ENCODE assay signal across 1 cellular context in the genomic region with DNA sequence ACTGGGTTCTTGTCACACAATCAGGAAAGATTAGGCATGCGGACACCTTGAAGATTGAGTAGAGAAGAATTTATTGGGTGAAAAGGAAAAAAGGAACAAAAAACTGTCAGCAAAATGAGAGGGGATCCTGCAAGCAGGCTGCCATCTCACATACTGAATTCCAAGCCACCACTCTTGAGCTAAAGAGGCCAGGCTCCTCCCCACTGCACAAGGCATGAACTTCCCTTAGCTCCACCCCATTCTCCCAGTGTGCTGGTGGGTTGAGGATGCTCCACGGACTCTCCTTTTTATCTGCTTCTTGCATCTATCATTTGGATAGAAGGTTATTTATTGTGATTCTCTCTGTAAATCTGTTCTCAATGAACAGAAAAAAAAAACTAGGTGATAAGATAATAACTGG.
TF ChIP-seq lines count a peak whose summit lies in the region.

No MANE protein-coding gene starts in this region.

TF ChIP-seq in H1, 55 proteins besides CTCF, POLR2A, EP300 and RAD21 (continued from another document):
- TF ChIP-seq SP4 (IDR thresholded peaks at IDR 0.05; ENCODE audit: low read length) (no peak), RFX5 (IDR thresholded peaks at IDR 0.05; ENCODE audit: borderline replicate concordance, low read depth, low read length) (no peak), HDAC2 (IDR thresholded peaks at IDR 0.05; ENCODE audit: borderline replicate concordance in 1 of 2, low read depth in 2 of 2, low read length in 2 of 2) (no peak), CEBPB (IDR thresholded peaks at IDR 0.05; ENCODE audit: low read depth, low read length) (no peak), SUZ12 (IDR thresholded peaks at IDR 0.05; ENCODE audit: low read length) (no peak), TBP (IDR thresholded peaks at IDR 0.05; ENCODE audit: low read depth, low read length) (no peak), NRF1 (IDR thresholded peaks at IDR 0.05; ENCODE audit: low read depth, low read length) (no peak), RNF2 (IDR thresholded peaks at IDR 0.05; ENCODE audit: borderline replicate concordance, low read depth, low read length, missing control alignments, poor library complexity, severe bottlenecking) (no peak), BCL11A (IDR thresholded peaks at IDR 0.05; ENCODE audit: low read depth in 2 of 2, low read length in 2 of 2) (no peak), JUND (IDR thresholded peaks at IDR 0.05; ENCODE audit: low read length) (no peak), GABPA (IDR thresholded peaks at IDR 0.05; ENCODE audit: borderline replicate concordance, insufficient read depth, low read length) (no peak), RBBP5 (IDR thresholded peaks at IDR 0.05; ENCODE audit: borderline replicate concordance, low read depth, low read length) (no peak), PHF8 (conservative IDR thresholded peaks at IDR 0.05; ENCODE audit: low read depth, low read length) (no peak), SIN3A (conservative IDR thresholded peaks at IDR 0.05 in 1 of 2, IDR thresholded peaks at IDR 0.05 in 1 of 2; ENCODE audit: low read depth in 1 of 2, low read length in 2 of 2) (no peak), TEAD4 (IDR thresholded peaks at IDR 0.05; ENCODE audit: low read depth, low read length) (no peak)
- TF ChIP-seq, protein P1, sequence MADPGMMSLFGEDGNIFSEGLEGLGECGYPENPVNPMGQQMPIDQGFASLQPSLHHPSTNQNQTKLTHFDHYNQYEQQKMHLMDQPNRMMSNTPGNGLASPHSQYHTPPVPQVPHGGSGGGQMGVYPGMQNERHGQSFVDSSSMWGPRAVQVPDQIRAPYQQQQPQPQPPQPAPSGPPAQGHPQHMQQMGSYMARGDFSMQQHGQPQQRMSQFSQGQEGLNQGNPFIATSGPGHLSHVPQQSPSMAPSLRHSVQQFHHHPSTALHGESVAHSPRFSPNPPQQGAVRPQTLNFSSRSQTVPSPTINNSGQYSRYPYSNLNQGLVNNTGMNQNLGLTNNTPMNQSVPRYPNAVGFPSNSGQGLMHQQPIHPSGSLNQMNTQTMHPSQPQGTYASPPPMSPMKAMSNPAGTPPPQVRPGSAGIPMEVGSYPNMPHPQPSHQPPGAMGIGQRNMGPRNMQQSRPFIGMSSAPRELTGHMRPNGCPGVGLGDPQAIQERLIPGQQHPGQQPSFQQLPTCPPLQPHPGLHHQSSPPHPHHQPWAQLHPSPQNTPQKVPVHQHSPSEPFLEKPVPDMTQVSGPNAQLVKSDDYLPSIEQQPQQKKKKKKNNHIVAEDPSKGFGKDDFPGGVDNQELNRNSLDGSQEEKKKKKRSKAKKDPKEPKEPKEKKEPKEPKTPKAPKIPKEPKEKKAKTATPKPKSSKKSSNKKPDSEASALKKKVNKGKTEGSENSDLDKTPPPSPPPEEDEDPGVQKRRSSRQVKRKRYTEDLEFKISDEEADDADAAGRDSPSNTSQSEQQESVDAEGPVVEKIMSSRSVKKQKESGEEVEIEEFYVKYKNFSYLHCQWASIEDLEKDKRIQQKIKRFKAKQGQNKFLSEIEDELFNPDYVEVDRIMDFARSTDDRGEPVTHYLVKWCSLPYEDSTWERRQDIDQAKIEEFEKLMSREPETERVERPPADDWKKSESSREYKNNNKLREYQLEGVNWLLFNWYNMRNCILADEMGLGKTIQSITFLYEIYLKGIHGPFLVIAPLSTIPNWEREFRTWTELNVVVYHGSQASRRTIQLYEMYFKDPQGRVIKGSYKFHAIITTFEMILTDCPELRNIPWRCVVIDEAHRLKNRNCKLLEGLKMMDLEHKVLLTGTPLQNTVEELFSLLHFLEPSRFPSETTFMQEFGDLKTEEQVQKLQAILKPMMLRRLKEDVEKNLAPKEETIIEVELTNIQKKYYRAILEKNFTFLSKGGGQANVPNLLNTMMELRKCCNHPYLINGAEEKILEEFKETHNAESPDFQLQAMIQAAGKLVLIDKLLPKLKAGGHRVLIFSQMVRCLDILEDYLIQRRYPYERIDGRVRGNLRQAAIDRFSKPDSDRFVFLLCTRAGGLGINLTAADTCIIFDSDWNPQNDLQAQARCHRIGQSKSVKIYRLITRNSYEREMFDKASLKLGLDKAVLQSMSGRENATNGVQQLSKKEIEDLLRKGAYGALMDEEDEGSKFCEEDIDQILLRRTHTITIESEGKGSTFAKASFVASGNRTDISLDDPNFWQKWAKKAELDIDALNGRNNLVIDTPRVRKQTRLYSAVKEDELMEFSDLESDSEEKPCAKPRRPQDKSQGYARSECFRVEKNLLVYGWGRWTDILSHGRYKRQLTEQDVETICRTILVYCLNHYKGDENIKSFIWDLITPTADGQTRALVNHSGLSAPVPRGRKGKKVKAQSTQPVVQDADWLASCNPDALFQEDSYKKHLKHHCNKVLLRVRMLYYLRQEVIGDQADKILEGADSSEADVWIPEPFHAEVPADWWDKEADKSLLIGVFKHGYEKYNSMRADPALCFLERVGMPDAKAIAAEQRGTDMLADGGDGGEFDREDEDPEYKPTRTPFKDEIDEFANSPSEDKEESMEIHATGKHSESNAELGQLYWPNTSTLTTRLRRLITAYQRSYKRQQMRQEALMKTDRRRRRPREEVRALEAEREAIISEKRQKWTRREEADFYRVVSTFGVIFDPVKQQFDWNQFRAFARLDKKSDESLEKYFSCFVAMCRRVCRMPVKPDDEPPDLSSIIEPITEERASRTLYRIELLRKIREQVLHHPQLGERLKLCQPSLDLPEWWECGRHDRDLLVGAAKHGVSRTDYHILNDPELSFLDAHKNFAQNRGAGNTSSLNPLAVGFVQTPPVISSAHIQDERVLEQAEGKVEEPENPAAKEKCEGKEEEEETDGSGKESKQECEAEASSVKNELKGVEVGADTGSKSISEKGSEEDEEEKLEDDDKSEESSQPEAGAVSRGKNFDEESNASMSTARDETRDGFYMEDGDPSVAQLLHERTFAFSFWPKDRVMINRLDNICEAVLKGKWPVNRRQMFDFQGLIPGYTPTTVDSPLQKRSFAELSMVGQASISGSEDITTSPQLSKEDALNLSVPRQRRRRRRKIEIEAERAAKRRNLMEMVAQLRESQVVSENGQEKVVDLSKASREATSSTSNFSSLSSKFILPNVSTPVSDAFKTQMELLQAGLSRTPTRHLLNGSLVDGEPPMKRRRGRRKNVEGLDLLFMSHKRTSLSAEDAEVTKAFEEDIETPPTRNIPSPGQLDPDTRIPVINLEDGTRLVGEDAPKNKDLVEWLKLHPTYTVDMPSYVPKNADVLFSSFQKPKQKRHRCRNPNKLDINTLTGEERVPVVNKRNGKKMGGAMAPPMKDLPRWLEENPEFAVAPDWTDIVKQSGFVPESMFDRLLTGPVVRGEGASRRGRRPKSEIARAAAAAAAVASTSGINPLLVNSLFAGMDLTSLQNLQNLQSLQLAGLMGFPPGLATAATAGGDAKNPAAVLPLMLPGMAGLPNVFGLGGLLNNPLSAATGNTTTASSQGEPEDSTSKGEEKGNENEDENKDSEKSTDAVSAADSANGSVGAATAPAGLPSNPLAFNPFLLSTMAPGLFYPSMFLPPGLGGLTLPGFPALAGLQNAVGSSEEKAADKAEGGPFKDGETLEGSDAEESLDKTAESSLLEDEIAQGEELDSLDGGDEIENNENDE (IDR thresholded peaks at IDR 0.05; ENCODE audit: insufficient replicate concordance, low read length), result no peak
